Comparison of ENCODE assay signal across 21 cellular contexts in genomic region chr20:48808382-48809034, GRCh38. TPM values are rescaled to one million over a fixed set of nuclear protein-coding genes. Genes with fewer than 3 reads are reported as not detected.
DNase-seq lines count a peak whose midpoint lies in the region; ATAC-seq and TF ChIP-seq lines count a peak whose summit lies in the region.
"Had no signal": no experiment of that assay in that cellular context is flagged by ENCODE, and none has a peak within 500 bp of the region (broad histone marks: within the 10 kb centered on the region; RNA-seq: fewer than 3 reads in every experiment).

No MANE protein-coding gene starts in this region.

- no peak overlapping the region for H3K4me3 ChIP-seq in coronary artery
- H3K4me3 ChIP-seq in neutrophil (ENCODE audit: low read depth in 1 of 2, low read length in 1 of 2), result no peak overlapping the region
- H3K4me3 ChIP-seq in hepatocyte, result no peak overlapping the region
- H3K4me3 ChIP-seq: left lung, pancreas, thyroid gland had no signal

- H2AFZ ChIP-seq in hepatocyte, result no peak overlapping the region

- peaks cover 61 to 85% of the 10 kb centered on the region in 2 experiments for H3K4me1 ChIP-seq in neutrophil (ENCODE audit: control insufficient read depth in 1 of 2, insufficient read depth in 1 of 2, low read depth in 1 of 2, low read length in 1 of 2)
- no peaks in the 10 kb centered on the region for H3K4me1 ChIP-seq in hepatocyte (ENCODE audit: insufficient read depth)
- H3K4me1 ChIP-seq: pancreas had no signal

- peaks cover 50% of the 10 kb centered on the region for H3K4me1 Mint-ChIP-seq in T-helper 17 cell

- DNase-seq in ELF-1 (ENCODE audit: low read depth, low spot score) (peak; percentile 18), T-helper 17 cell (no peak), coronary artery (ENCODE audit: low spot score) (no peak), NCI-H146 treated with DMSO at 0.1 percent for 48 hours (lab: John Stamatoyannopoulos, UW; ENCODE audit: unreplicated experiment) (no peak), hepatocyte (ENCODE audit: low spot score) (no peak), occipital lobe (lab: John Stamatoyannopoulos, UW) (no peak)
- DNase-seq: activated CD8-positive, alpha-beta memory T cell treated with anti-CD3 and anti-CD28 coated beads, Interleukin-2, amount 10 ng/mL, durations not matched to agents 7 days and 5 days; activated effector memory CD4-positive, alpha-beta T cell treated with anti-CD3 and anti-CD28 coated beads, Interleukin-2, amount 50 U/mL, for 16 hours; AML-193; gastrocnemius medialis; GDM1; left lung; NCI-H526 treated with DMSO at 0.1 percent for 48 hours; pancreas; SHP77 treated with DMSO at 0.1 percent for 48 hours; stimulated activated CD4-positive, alpha-beta T cell treated with anti-CD3 and anti-CD28 coated beads, Interleukin-2, amount 100 ng/mL, for 48 hours; thyroid gland had no signal

- H3K4me2 ChIP-seq in hepatocyte, result no peak overlapping the region
- H3K4me2 ChIP-seq: KMS-11 had no signal

- peaks cover 11% of the 10 kb centered on the region for H3K36me3 Mint-ChIP-seq in T-helper 17 cell (ENCODE audit: low read depth)

- H3K36me3 ChIP-seq in neutrophil, result peaks cover 65% of the 10 kb centered on the region
- H3K36me3 ChIP-seq in hepatocyte (replicated peaks; ENCODE audit: insufficient read depth, low read depth), result no peaks in the 10 kb centered on the region
- H3K36me3 ChIP-seq: gastrocnemius medialis, pancreas, thyroid gland had no signal

- peak overlapping the region; percentile 58 for H3K4me3 Mint-ChIP-seq in T-helper 17 cell
- H3K4me3 Mint-ChIP-seq: activated CD8-positive, alpha-beta memory T cell treated with anti-CD3 and anti-CD28 coated beads, Interleukin-2, amount 10 ng/mL, durations not matched to agents 7 days and 5 days; T-helper 1 cell treated with Interleukin-12 subunit alpha and Interleukin-12 subunit beta and Interleukin-4 antibody, amounts not matched to agents 30 μg/mL and 1 μg/mL, for 36 hours had no signal

- 89% methylated on average over 10 of the region's 10 CpGs for WGBS in hepatocyte (ENCODE audit: low lambda C conversion rate, missing lambda C conversion rate)

- no peaks in the 10 kb centered on the region for H3K27me3 Mint-ChIP-seq in T-helper 17 cell
- H3K27me3 Mint-ChIP-seq: activated CD8-positive, alpha-beta memory T cell treated with anti-CD3 and anti-CD28 coated beads, Interleukin-2, amount 10 ng/mL, durations not matched to agents 7 days and 5 days had no signal

- H3K27ac Mint-ChIP-seq in T-helper 17 cell, result peak overlapping the region; percentile 76
- H3K27ac Mint-ChIP-seq: activated CD8-positive, alpha-beta memory T cell treated with anti-CD3 and anti-CD28 coated beads, Interleukin-2, amount 10 ng/mL, durations not matched to agents 7 days and 5 days; T-helper 1 cell treated with Interleukin-12 subunit alpha and Interleukin-12 subunit beta and Interleukin-4 antibody, amounts not matched to agents 30 μg/mL and 1 μg/mL, for 36 hours had no signal

- no peaks in the 10 kb centered on the region for H3K9me2 ChIP-seq in hepatocyte (replicated peaks; ENCODE audit: insufficient read depth)

- ATAC-seq in T-helper 17 cell (no peak), GM21526 (IDR thresholded peaks at IDR 0.05; ENCODE audit: low FRiP score, unreplicated experiment) (no peak)
- ATAC-seq: activated CD8-positive, alpha-beta memory T cell treated with anti-CD3 and anti-CD28 coated beads, Interleukin-2, amount 10 ng/mL, durations not matched to agents 7 days and 5 days; gastrocnemius medialis; left lung; pancreas had no signal

- no peaks in the 10 kb centered on the region for H4K20me1 ChIP-seq in hepatocyte (ENCODE audit: insufficient read depth, poor library complexity, severe bottlenecking)

- H3K27me3 ChIP-seq in neutrophil, result no peaks in the 10 kb centered on the region
- H3K27me3 ChIP-seq in hepatocyte, result no peaks in the 10 kb centered on the region
- H3K27me3 ChIP-seq: gastrocnemius medialis, pancreas, thyroid gland had no signal

- H3K27ac ChIP-seq in coronary artery (peak overlapping the region; percentile 67 to 70), neutrophil (peak overlapping the region; percentile 93), hepatocyte (no peak overlapping the region)
- H3K27ac ChIP-seq: gastrocnemius medialis, KMS-11, pancreas, thyroid gland had no signal

- H3K79me2 ChIP-seq in hepatocyte, result no peaks in the 10 kb centered on the region

- H3K9me3 ChIP-seq in T-helper 17 cell (ENCODE audit: control insufficient read depth, low read length, poor library complexity, severe bottlenecking) (peaks cover 3% of the 10 kb centered on the region), neutrophil (no peaks in the 10 kb centered on the region), hepatocyte (ENCODE audit: low read depth) (no peaks in the 10 kb centered on the region)
- H3K9me3 ChIP-seq: gastrocnemius medialis, left lung, pancreas, thyroid gland had no signal

- no peak for TF ChIP-seq CTCF in coronary artery (IDR thresholded peaks at IDR 0.05)
- no peak for TF ChIP-seq CTCF in neutrophil (IDR thresholded peaks at IDR 0.05)
- TF ChIP-seq CTCF in hepatocyte (IDR thresholded peaks at IDR 0.05; ENCODE audit: poor library complexity), result no peak

RNA-seq across cellular contexts. Expression of gene PREX1, which starts 19.3 kb away (rescaled TPM):
- total RNA-seq in T-helper 17 cell (100 to 1,000 TPM; 188 to 200 TPM), hepatocyte (2.5 and 2.9 TPM in 2 replicates), occipital lobe (21.1 TPM)
- polyA plus RNA-seq in hepatocyte, result 1.8 and 2.6 TPM in 2 replicates
